In the genomic region with DNA sequence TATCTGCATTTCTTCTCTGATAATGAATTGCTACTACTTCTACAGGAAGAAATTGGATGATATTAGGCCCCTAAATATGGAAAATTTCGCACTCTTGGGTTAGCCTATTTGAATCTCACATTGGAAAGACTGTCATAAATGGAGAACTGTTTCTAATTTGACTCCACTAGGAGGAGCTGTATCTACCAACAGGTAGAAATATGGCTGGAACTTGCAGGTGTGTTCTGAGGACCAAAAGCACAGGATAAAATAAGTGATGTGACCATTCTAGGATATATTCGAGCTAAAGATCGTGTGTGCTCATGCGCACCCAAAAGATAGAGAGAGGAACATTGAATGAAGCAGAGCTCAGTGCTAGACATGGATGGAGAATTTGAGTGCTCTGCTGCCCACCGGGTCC, we compare ENCODE assay signal across 15 cellular contexts. TPM values are rescaled to one million over a fixed set of nuclear protein-coding genes. Genes with fewer than 3 reads are reported as not detected.
DNase-seq lines count a peak whose midpoint lies in the region; ATAC-seq, FAIRE-seq and TF ChIP-seq lines count a peak whose summit lies in the region.
"Had no signal": no experiment of that assay in that cellular context is flagged by ENCODE, and none has a peak within 500 bp of the region (broad histone marks: within the 10 kb centered on the region; RNA-seq: fewer than 3 reads in every experiment).

No MANE protein-coding gene starts in this region.

- H2BK20ac ChIP-seq in H9 (ENCODE audit: low read depth, low read length, poor library complexity, severe bottlenecking): no peak overlapping the region

- H3K36me3 ChIP-seq in GM06990 (ENCODE audit: control insufficient read depth, insufficient read depth, low read length) (no peaks in the 10 kb centered on the region), WERI-Rb-1 (no peaks in the 10 kb centered on the region), keratinocyte (ENCODE audit: control insufficient read depth in 2 of 2, extremely low read depth in 1 of 2, insufficient read depth in 2 of 2, low read length in 2 of 2) (no peaks in the 10 kb centered on the region)

- H3K23me2 ChIP-seq in H9 (ENCODE audit: insufficient read length, low read depth, low read length, poor library complexity, severe bottlenecking): no peaks in the 10 kb centered on the region

- no peak overlapping the region for H3K27ac Mint-ChIP-seq in H9
- H3K27ac Mint-ChIP-seq: activated B cell treated with CpG ODN at 0.5 μM for 24 hours; CD4-positive, alpha-beta T cell; naive thymus-derived CD4-positive, alpha-beta T cell had no signal

- no peaks in the 10 kb centered on the region for H3K79me1 ChIP-seq in H9 (ENCODE audit: insufficient read depth, low read depth, low read length, poor library complexity, severe bottlenecking)

- ATAC-seq in HG02852 (IDR thresholded peaks at IDR 0.05; ENCODE audit: unreplicated experiment) (no peak), HG03159 (IDR thresholded peaks at IDR 0.05; ENCODE audit: unreplicated experiment) (no peak)
- ATAC-seq: naive thymus-derived CD4-positive, alpha-beta T cell had no signal

- H4K5ac ChIP-seq in H9 (ENCODE audit: insufficient read length, low read depth, low read length): no peak overlapping the region

- no peak overlapping the region for H3K56ac ChIP-seq in H9 (ENCODE audit: insufficient read length, low read depth, low read length)

- H3K9ac ChIP-seq in H9 (ENCODE audit: extremely low read depth, insufficient read length, low read length) (no peak overlapping the region), keratinocyte (ENCODE audit: control insufficient read depth, extremely low read depth, insufficient read depth, low read length) (no peak overlapping the region)

- no peak overlapping the region for H4K91ac ChIP-seq in H9 (ENCODE audit: insufficient read length, low read depth, low read length)

- H3K9me3 ChIP-seq in H9 (ENCODE audit: control insufficient read depth, low read depth, low read length) (peaks cover 14% of the 10 kb centered on the region), WERI-Rb-1 (ENCODE audit: severe bottlenecking) (no peaks in the 10 kb centered on the region), keratinocyte (ENCODE audit: control insufficient read depth, low read depth, low read length) (no peaks in the 10 kb centered on the region)

- H3K4me3 Mint-ChIP-seq in H9: no peak overlapping the region
- H3K4me3 Mint-ChIP-seq: activated B cell treated with CpG ODN at 0.5 μM for 24 hours; CD4-positive, alpha-beta T cell; naive thymus-derived CD4-positive, alpha-beta T cell had no signal

- H2BK5ac ChIP-seq in H9 (ENCODE audit: insufficient read length, low read length): no peak overlapping the region

- H3K27me3 ChIP-seq in GM06990 (replicated peaks; ENCODE audit: control insufficient read depth, insufficient read depth, low read length): no peaks in the 10 kb centered on the region
- no peaks in the 10 kb centered on the region for H3K27me3 ChIP-seq in H9 (ENCODE audit: insufficient read depth, low read length)
- H3K27me3 ChIP-seq in WERI-Rb-1 (ENCODE audit: insufficient read depth, low read depth, severe bottlenecking): no peaks in the 10 kb centered on the region
- H3K27me3 ChIP-seq in keratinocyte (ENCODE audit: control insufficient read depth, extremely low read depth, insufficient read depth, low read length): no peaks in the 10 kb centered on the region

- no peaks in the 10 kb centered on the region for H4K20me1 ChIP-seq in H9 (ENCODE audit: control insufficient read depth, insufficient read depth, insufficient read length)
- no peaks in the 10 kb centered on the region for H4K20me1 ChIP-seq in keratinocyte (ENCODE audit: control insufficient read depth, extremely low read depth, insufficient read depth, low read length)

- TF ChIP-seq CTCF in GM06990 (IDR thresholded peaks at IDR 0.05; ENCODE audit: insufficient read depth, low read length, poor library complexity, severe bottlenecking) (peak; percentile 31), H9 (conservative IDR thresholded peaks at IDR 0.05) (peak; percentile 47; the same call in 2 of the 3 replicates), WERI-Rb-1 (IDR thresholded peaks at IDR 0.05; ENCODE audit: low read depth, low read length) (0 out of 2 replicates have a peak, but pooled peaks have one; percentile 4), keratinocyte (optimal IDR thresholded peaks at IDR 0.05 in 1 of 3, IDR thresholded peaks at IDR 0.05 in 1 of 3, conservative IDR thresholded peaks at IDR 0.05 in 1 of 3; ENCODE audit: extremely low read depth in 1 of 3, insufficient read depth in 2 of 3, low read length in 3 of 3) (peak in 2 of 3 experiments; percentile 23 to 28)

- dilution Hi-C loops in keratinocyte (cut with MboI; ENCODE audit: extremely low pct_ligation_motif_present, low sequenced_read_pairs): no loop called here

- H3K79me2 ChIP-seq in H9 (ENCODE audit: insufficient read depth, low read length): no peaks in the 10 kb centered on the region
- no peaks in the 10 kb centered on the region for H3K79me2 ChIP-seq in keratinocyte (ENCODE audit: control insufficient read depth, insufficient read depth, low read length)

- no peaks in the 10 kb centered on the region for H3K4me1 ChIP-seq in H9 (ENCODE audit: insufficient read depth, low read length)
- no peaks in the 10 kb centered on the region for H3K4me1 ChIP-seq in keratinocyte (ENCODE audit: control insufficient read depth, extremely low read depth, insufficient read depth, low read length)

- no peak overlapping the region for H3K14ac ChIP-seq in H9 (ENCODE audit: insufficient read depth, low read length)

- no peak overlapping the region for H3K23ac ChIP-seq in H9 (ENCODE audit: insufficient read length, low read depth, low read length)

- H4K8ac ChIP-seq in H9 (replicated peaks; ENCODE audit: insufficient read length, low read depth, low read length): no peak overlapping the region

- no peak overlapping the region for H2AFZ ChIP-seq in H9 (ENCODE audit: low read length)
- no peak overlapping the region for H2AFZ ChIP-seq in keratinocyte (ENCODE audit: control insufficient read depth, low read length)

- H3K9me1 ChIP-seq in keratinocyte (ENCODE audit: control insufficient read depth, extremely low read depth, insufficient read depth, low read length): no peaks in the 10 kb centered on the region

- H3K4me3 ChIP-seq in GM06990 (replicated peaks; ENCODE audit: low read depth, low read length) (no peak overlapping the region), WERI-Rb-1 (ENCODE audit: low read depth, low read length) (no peak overlapping the region), keratinocyte (ENCODE audit: control insufficient read depth in 2 of 3, extremely low read depth in 1 of 3, insufficient read depth in 2 of 3, low read depth in 1 of 3, low read length in 3 of 3) (no peak overlapping the region)
- H3K4me3 ChIP-seq: lung had no signal

- H3K9me3 Mint-ChIP-seq in H9: peaks cover 50 to 61% of the 10 kb centered on the region in 2 experiments
- H3K9me3 Mint-ChIP-seq: activated B cell treated with CpG ODN at 0.5 μM for 24 hours; CD4-positive, alpha-beta T cell; naive thymus-derived CD4-positive, alpha-beta T cell had no signal

- FAIRE-seq in keratinocyte (lab: Jason Lieb, UNC): no peak
- FAIRE-seq: G401.6, HTR-8/SVneo had no signal

- peaks cover 0 to 2% (median 0%) of the 10 kb centered on the region in 3 experiments; a peak in 2 of 7 replicates for H3K36me3 Mint-ChIP-seq in H9 (ENCODE audit: insufficient read depth in 1 of 3, low read depth in 3 of 3)
- H3K36me3 Mint-ChIP-seq: naive thymus-derived CD4-positive, alpha-beta T cell had no signal

- H3K27me3 Mint-ChIP-seq in H9 (ENCODE audit: low read depth): no peaks in the 10 kb centered on the region

- H2BK12ac ChIP-seq in H9 (ENCODE audit: insufficient read length, low read depth, low read length): no peak overlapping the region

- no CpG with 5 or more reads among the region's 5 CpGs for WGBS in H9 (ENCODE audit: extremely low coverage, insufficient read length, low lambda C conversion rate)

- H3K27ac ChIP-seq in H9 (ENCODE audit: insufficient read length, low read depth, low read length) (no peak overlapping the region), WERI-Rb-1 (no peak overlapping the region), keratinocyte (ENCODE audit: control insufficient read depth, insufficient read depth, low read length) (no peak overlapping the region)

- no peak overlapping the region for H2BK120ac ChIP-seq in H9 (ENCODE audit: low read depth, low read length, poor library complexity, severe bottlenecking)

- DNase-seq in GM06990 (ENCODE audit: extremely low read depth, insufficient read length): no peak
- DNase-seq in H9: no peak
- DNase-seq in WERI-Rb-1: no peak
- DNase-seq in keratinocyte (ENCODE audit: low read depth, low spot score): no peak
- DNase-seq in NCI-H446 (lab: John Stamatoyannopoulos, UW): no peak
- DNase-seq: activated B cell treated with CpG ODN at 0.5 μM for 24 hours; activated gamma-delta T cell treated with Interleukin-2 at 50 U/mL for 16 hours; CD4-positive, alpha-beta T cell; naive thymus-derived CD4-positive, alpha-beta T cell; NCI-H2171 had no signal

- H3K4ac ChIP-seq in H9 (ENCODE audit: low read depth, low read length): no peak overlapping the region

- no peak overlapping the region for H3K18ac ChIP-seq in H9 (ENCODE audit: insufficient read length, low read depth, low read length)

- no peak overlapping the region for H2AK5ac ChIP-seq in H9 (ENCODE audit: insufficient read length, low read length)

- H3K4me2 ChIP-seq in H9 (ENCODE audit: insufficient read depth, insufficient read length, low read length) (no peak overlapping the region), keratinocyte (ENCODE audit: control insufficient read depth, extremely low read depth, insufficient read depth, low read depth, low read length) (no peak overlapping the region)

- 0 out of 4 replicates have a peak, but pooled peaks cover 0 to 2% of the 10 kb centered on the region in 2 experiments for H3K4me1 Mint-ChIP-seq in H9

- H3T11ph ChIP-seq in H9 (ENCODE audit: low read length): no peak overlapping the region

- H2BK15ac ChIP-seq in H9 (ENCODE audit: low read depth, low read length): no peak overlapping the region

RNA-seq across cellular contexts. Expression of a gene that starts 4.8 kb away (rescaled TPM):
- 7.3 and 7.5 TPM in 2 replicates for total RNA-seq in H9 (2021)
- 2.3 to 4.6 TPM (median 3.1 TPM) in 3 replicates for polyA plus RNA-seq in keratinocyte
- polyA plus RNA-seq in keratinocyte (2011; ENCODE audit: low read depth): 19.9 TPM
- 3.2 and 3.7 TPM in 2 replicates for polyA plus RNA-seq in keratinocyte (2011; cell fraction: cytosol; rRNA removed)
- polyA plus RNA-seq in keratinocyte (2011; cell fraction: nucleus; rRNA removed): 2.5 and 4.0 TPM in 2 replicates
- 5.5 and 7.8 TPM in 2 replicates for polyA plus RNA-seq in keratinocyte (2012; ENCODE audit: low replicate concordance)
- 0.72 to 1.4 TPM (median 1.3 TPM) in 3 replicates for polyA minus RNA-seq in keratinocyte
- polyA minus RNA-seq in keratinocyte (2011; cell fraction: cytosol; rRNA and poly(A)+ RNA removed): 4.4 TPM
- 1.9 and 2.6 TPM in 2 replicates for polyA minus RNA-seq in keratinocyte (2011; cell fraction: nucleus; rRNA and poly(A)+ RNA removed)

RNA-seq across cellular contexts. Expression of a gene that starts 52.7 kb away (rescaled TPM):
- total RNA-seq in H9 (2021): not detected in 2 replicates
- not detected in 3 replicates for polyA plus RNA-seq in keratinocyte
- not detected for polyA plus RNA-seq in keratinocyte (2011; ENCODE audit: low read depth)
- polyA plus RNA-seq in keratinocyte (2011; cell fraction: cytosol; rRNA removed): not detected in 2 replicates
- polyA plus RNA-seq in keratinocyte (2011; cell fraction: nucleus; rRNA removed): not detected in 2 replicates
- polyA plus RNA-seq in keratinocyte (2012; ENCODE audit: low replicate concordance): not detected in 2 replicates
- not detected in 3 replicates for polyA minus RNA-seq in keratinocyte
- not detected for polyA minus RNA-seq in keratinocyte (2011; cell fraction: cytosol; rRNA and poly(A)+ RNA removed)
- polyA minus RNA-seq in keratinocyte (2011; cell fraction: nucleus; rRNA and poly(A)+ RNA removed): not detected in 2 replicates
- total RNA-seq: activated B cell treated with CpG ODN at 0.5 μM for 24 hours; CD4-positive, alpha-beta T cell; naive thymus-derived CD4-positive, alpha-beta T cell had no signal
- polyA plus RNA-seq: naive thymus-derived CD4-positive, alpha-beta T cell had no signal
